ENCODE assay signal across 7 cellular contexts in genomic region chr3:22029480-22029879, GRCh38.
"Had no signal": no experiment of that assay in that cellular context is flagged by ENCODE, and none has a peak within 500 bp of the region (broad histone marks: within the 10 kb centered on the region; RNA-seq: fewer than 3 reads in every experiment).

No MANE protein-coding gene starts in this region.

- FAIRE-seq: G401.6, GM12891, GM12892, GM18507, GM19239 had no signal

- DNase-seq: GDM1, GF-D8 had no signal
